Comparison of ENCODE assay signal across 13 cellular contexts in genomic region chr17:10151667-10152496, GRCh38. TPM values are rescaled to one million over a fixed set of nuclear protein-coding genes. Genes with fewer than 3 reads are reported as not detected.
DNase-seq lines count a peak whose midpoint lies in the region; ATAC-seq, FAIRE-seq and TF ChIP-seq lines count a peak whose summit lies in the region.
"Had no signal": no experiment of that assay in that cellular context is flagged by ENCODE, and none has a peak within 500 bp of the region (broad histone marks: within the 10 kb centered on the region; RNA-seq: fewer than 3 reads in every experiment).

No MANE protein-coding gene starts in this region.

- H3K4me1 ChIP-seq in IMR-90 (ENCODE audit: control insufficient read depth, insufficient read depth, low read length) (peaks cover 3% of the 10 kb centered on the region; the same call in 1 of the 2 replicates), pancreas (peaks cover 0 to 2% (median 0%) of the 10 kb centered on the region in 3 donors)
- no peaks in the 10 kb centered on the region for H3K4me1 ChIP-seq in effector memory CD4-positive, alpha-beta T cell (ENCODE audit: control insufficient read depth, insufficient read depth, low read length, poor library complexity, severe bottlenecking)

- dilution Hi-C loops in IMR-90 (cut with HindIII; ENCODE audit: low sequenced_read_pairs, unreplicated experiment) = no loop called here

- CTCF ChIA-PET in IMR-90 (lab: Yijun Ruan, JAX) = no interaction called here

- no peak overlapping the region for H2AFZ ChIP-seq in IMR-90 (replicated peaks; ENCODE audit: low read length, poor library complexity)

- 79% methylated on average over 4 of the region's 12 CpGs; no CpG with 5 or more reads in 1 of the 2 experiments for WGBS in IMR-90 (ENCODE audit: extremely low coverage in 2 of 2, insufficient read length in 1 of 2), 2 experiments
- WGBS in pancreas, 2 donors = 58 to 62% methylated on average over 12 of the region's 12 CpGs

- H3K36me3 ChIP-seq in IMR-90 (ENCODE audit: control insufficient read depth, insufficient read depth, low read length) = no peaks in the 10 kb centered on the region
- H3K36me3 ChIP-seq in pancreas = no peaks in the 10 kb centered on the region
- no peaks in the 10 kb centered on the region for H3K36me3 ChIP-seq in effector memory CD4-positive, alpha-beta T cell (ENCODE audit: control insufficient read depth, insufficient read depth, low read length)

- H3K4ac ChIP-seq in IMR-90 (ENCODE audit: low read depth, low read length) = no peak overlapping the region

- no peak overlapping the region; the same call in 1 of the 2 replicates for H2BK120ac ChIP-seq in IMR-90 (ENCODE audit: low read depth, low read length)

- H4K5ac ChIP-seq in IMR-90 (ENCODE audit: low read depth, low read length) = no peak overlapping the region

- H4K91ac ChIP-seq in IMR-90 (ENCODE audit: insufficient read depth, low read depth, low read length) = peak overlapping the region; percentile 8; the same call in 1 of the 2 replicates

- H3K27me3 ChIP-seq in IMR-90 (ENCODE audit: control insufficient read depth, insufficient read depth, low read length) (no peaks in the 10 kb centered on the region), pancreas (no peaks in the 10 kb centered on the region)
- H3K27me3 ChIP-seq in effector memory CD4-positive, alpha-beta T cell (replicated peaks; ENCODE audit: control insufficient read depth, insufficient read depth, low read length, poor library complexity, severe bottlenecking) = no peaks in the 10 kb centered on the region

- TF ChIP-seq CTCF in GM12865 (IDR thresholded peaks at IDR 0.05; ENCODE audit: insufficient read depth, low read depth, low read length, missing control alignments) (no peak), IMR-90 (conservative IDR thresholded peaks at IDR 0.05; ENCODE audit: low read depth, low read length) (no peak), pancreas (IDR thresholded peaks at IDR 0.05) (no peak)

- no peak overlapping the region for H3K56ac ChIP-seq in IMR-90 (ENCODE audit: extremely low read depth, insufficient read depth, low read length)

- no peak overlapping the region for H3K27ac ChIP-seq in IMR-90 (ENCODE audit: insufficient read depth, low read length)
- peak overlapping the region in 1 of 4 donors; percentile 4 for H3K27ac ChIP-seq in pancreas
- no peak overlapping the region for H3K27ac ChIP-seq in effector memory CD4-positive, alpha-beta T cell (ENCODE audit: insufficient read depth, low read length, poor library complexity, severe bottlenecking)

- TF ChIP-seq POLR2A in IMR-90 (IDR thresholded peaks at IDR 0.05; ENCODE audit: low read depth, low read length) = no peak

- H2AK9ac ChIP-seq in IMR-90 (replicated peaks; ENCODE audit: low read depth, low read length, poor library complexity) = no peak overlapping the region

- no peak overlapping the region for H4K8ac ChIP-seq in IMR-90 (ENCODE audit: low read depth in 2 of 2, low read length in 2 of 2)

- no peaks in the 10 kb centered on the region for H3K27me3 Mint-ChIP-seq in effector memory CD8-positive, alpha-beta T cell
- H3K27me3 Mint-ChIP-seq: activated naive CD8-positive, alpha-beta T cell had no signal

- DNase-seq in GM12865 (ENCODE audit: low read depth) (peak; percentile 62), IMR-90 (no peak), pancreas (peak in 1 of 6 donors; percentile 42), NCI-H2081 treated with DMSO at 0.1 percent for 48 hours (lab: John Stamatoyannopoulos, UW) (no peak), ACHN (no peak)
- no peak for DNase-seq in effector memory CD8-positive, alpha-beta T cell
- no peak for DNase-seq in effector memory CD4-positive, alpha-beta T cell
- DNase-seq: DMS53, NCI-H446 treated with DMSO at 0.1 percent for 48 hours had no signal

- FAIRE-seq in pancreas (lab: Jason Lieb, UNC) = no peak
- FAIRE-seq: TTC549 had no signal

- no peak overlapping the region; the same call in 1 of the 3 replicates for H2BK15ac ChIP-seq in IMR-90 (ENCODE audit: low read depth, low read length)

- H3K18ac ChIP-seq in IMR-90 (ENCODE audit: low read depth, low read length) = no peak overlapping the region

- H3K4me1 Mint-ChIP-seq in effector memory CD8-positive, alpha-beta T cell (ENCODE audit: low read depth in 2 of 2) = peaks cover 30 to 34% of the 10 kb centered on the region in 2 donors

- no peak overlapping the region for H3K4me3 Mint-ChIP-seq in effector memory CD8-positive, alpha-beta T cell
- H3K4me3 Mint-ChIP-seq: activated naive CD8-positive, alpha-beta T cell had no signal

- no peaks in the 10 kb centered on the region for H3K79me1 ChIP-seq in IMR-90 (ENCODE audit: low read depth in 1 of 2, low read length in 2 of 2)

- POLR2A ChIA-PET in IMR-90 (lab: Charles Lee; ENCODE audit: unreplicated experiment) = no interaction called here

- no peak overlapping the region for H3K4me3 ChIP-seq in GM12865 (ENCODE audit: low read depth, low read length)
- H3K4me3 ChIP-seq in IMR-90 (ENCODE audit: insufficient read depth, low read depth, low read length) = no peak overlapping the region
- no peak overlapping the region for H3K4me3 ChIP-seq in pancreas
- H3K4me3 ChIP-seq in effector memory CD4-positive, alpha-beta T cell (ENCODE audit: insufficient read depth, low read depth, low read length, poor library complexity, severe bottlenecking) = no peak overlapping the region

- no peak overlapping the region; the same call in 1 of the 2 replicates for H2BK20ac ChIP-seq in IMR-90 (ENCODE audit: low read depth, low read length)

- H3K27ac Mint-ChIP-seq in effector memory CD8-positive, alpha-beta T cell = peak overlapping the region; percentile 70 to 77
- H3K27ac Mint-ChIP-seq: activated naive CD8-positive, alpha-beta T cell had no signal

- H3K23ac ChIP-seq in IMR-90 (ENCODE audit: low read depth, low read length) = no peak overlapping the region

- no peaks in the 10 kb centered on the region for H4K20me1 ChIP-seq in IMR-90 (ENCODE audit: insufficient read depth, low read length)

- no peak overlapping the region for H2BK5ac ChIP-seq in IMR-90 (ENCODE audit: low read depth, low read length, poor library complexity, severe bottlenecking)

- ATAC-seq in IMR-90 (ENCODE audit: low read depth) (no peak), pancreas (peak in 3 of 4 donors; percentile 14 to 61 (median 40)), HG02840 (IDR thresholded peaks at IDR 0.05; ENCODE audit: low FRiP score, unreplicated experiment) (no peak)
- peak; percentile 44 for ATAC-seq in effector memory CD8-positive, alpha-beta T cell (replicated peaks)
- ATAC-seq: naive thymus-derived CD8-positive, alpha-beta T cell had no signal

- in situ Hi-C loops in IMR-90 (cut with MboI; ENCODE audit: low sequenced_read_pairs) (no loop called here), ACHN (cut with HindIII; ENCODE audit: low pct_ligation_motif_present, low pct_unique_long_range_greater_than_20kb, low sequenced_read_pairs) (no loop called here)

- intact Hi-C loops in IMR-90 (cut with micrococcal nuclease) (no loop called here), pancreas (cut with DNase I) (no loop called here)

- 0 out of 2 replicates have a peak, but pooled peaks cover 4% of the 10 kb centered on the region for H3K9me1 ChIP-seq in IMR-90 (ENCODE audit: insufficient read depth, low read length)

- BruUV-seq in IMR-90 (replicated peaks; lab: Mats Ljungman, UMichigan) = no TSS peak

- H3K4me2 ChIP-seq in IMR-90 (ENCODE audit: low read depth, low read length) = no peak overlapping the region

- H2AK5ac ChIP-seq in IMR-90 (ENCODE audit: low read depth, low read length) = peak overlapping the region; percentile 7; the same call in 1 of the 2 replicates

- H3K9ac ChIP-seq in IMR-90 (ENCODE audit: low read depth, low read length) = no peak overlapping the region

- H3K14ac ChIP-seq in IMR-90 (replicated peaks; ENCODE audit: low read depth, low read length) = no peak overlapping the region

- H3K9me3 Mint-ChIP-seq in effector memory CD8-positive, alpha-beta T cell = no peaks in the 10 kb centered on the region
- H3K9me3 Mint-ChIP-seq: naive thymus-derived CD8-positive, alpha-beta T cell had no signal

- no peaks in the 10 kb centered on the region for H3K9me3 ChIP-seq in IMR-90 (ENCODE audit: control insufficient read depth, insufficient read depth, low read length)
- no peaks in the 10 kb centered on the region for H3K9me3 ChIP-seq in pancreas
- no peaks in the 10 kb centered on the region for H3K9me3 ChIP-seq in effector memory CD4-positive, alpha-beta T cell (ENCODE audit: control insufficient read depth, low read length)

- TF ChIP-seq RAD21 in IMR-90 (IDR thresholded peaks at IDR 0.05; ENCODE audit: low read length) = no peak

- no peaks in the 10 kb centered on the region for H3K36me3 Mint-ChIP-seq in effector memory CD8-positive, alpha-beta T cell (ENCODE audit: insufficient read depth)
- H3K36me3 Mint-ChIP-seq: activated naive CD8-positive, alpha-beta T cell; naive thymus-derived CD8-positive, alpha-beta T cell had no signal

TF ChIP-seq in IMR-90, 13 proteins besides CTCF, POLR2A, EP300 and RAD21 (continues in another document):
- TF ChIP-seq FOS (IDR thresholded peaks at IDR 0.05; ENCODE audit: low read depth, low read length) = no peak
- TF ChIP-seq, protein P1, sequence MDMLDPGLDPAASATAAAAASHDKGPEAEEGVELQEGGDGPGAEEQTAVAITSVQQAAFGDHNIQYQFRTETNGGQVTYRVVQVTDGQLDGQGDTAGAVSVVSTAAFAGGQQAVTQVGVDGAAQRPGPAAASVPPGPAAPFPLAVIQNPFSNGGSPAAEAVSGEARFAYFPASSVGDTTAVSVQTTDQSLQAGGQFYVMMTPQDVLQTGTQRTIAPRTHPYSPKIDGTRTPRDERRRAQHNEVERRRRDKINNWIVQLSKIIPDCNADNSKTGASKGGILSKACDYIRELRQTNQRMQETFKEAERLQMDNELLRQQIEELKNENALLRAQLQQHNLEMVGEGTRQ (IDR thresholded peaks at IDR 0.05; ENCODE audit: low read depth, low read length) = no peak
- TF ChIP-seq MAZ (IDR thresholded peaks at IDR 0.05; ENCODE audit: borderline replicate concordance, low read depth, low read length) = no peak
- TF ChIP-seq MXI1 (IDR thresholded peaks at IDR 0.05; ENCODE audit: borderline replicate concordance, low read depth, low read length) = no peak
- no peak for TF ChIP-seq NFE2L2 (IDR thresholded peaks at IDR 0.05; ENCODE audit: low read depth, low read length)
- no peak for TF ChIP-seq CHD1 (IDR thresholded peaks at IDR 0.05; ENCODE audit: low read depth, low read length)
- no peak for TF ChIP-seq BHLHE40 (IDR thresholded peaks at IDR 0.05; ENCODE audit: low read depth, low read length)
- TF ChIP-seq RFX5 (IDR thresholded peaks at IDR 0.05; ENCODE audit: low read depth, low read length) = no peak

RNA-seq across cellular contexts. Expression of gene GAS7, which starts 46.5 kb away (rescaled TPM):
- 5.0 and 6.4 TPM in 2 replicates for total RNA-seq in IMR-90 (2012; rRNA removed)
- polyA plus RNA-seq in IMR-90 (2012; rRNA removed) = 4.1 and 4.6 TPM in 2 replicates
- polyA plus RNA-seq in IMR-90 (2012; cell fraction: cytosol; rRNA removed) = 2.3 and 4.1 TPM in 2 replicates
- polyA plus RNA-seq in IMR-90 (2012; cell fraction: nucleus; rRNA removed; ENCODE audit: low replicate concordance) = 3.2 and 5.9 TPM in 2 replicates
- 10 to 100 TPM in 3 of 6 donors, 1 to 10 TPM in 3; 2.0 to 22.9 (median 7.1) TPM for total RNA-seq in pancreas
- polyA plus RNA-seq in pancreas = 1 to 10 TPM; 1.9 to 4.0 TPM

Comparison
In these comparisons a context has a peak if more than half of its experiments do, and no peak if none do; other contexts are left out.
1. ATAC-seq: peak in effector memory CD8-positive, alpha-beta T cell (single experiment) and pancreas (3 of 4); none in IMR-90 (single experiment) and HG02840 (single experiment).